1 cellular context compared by ENCODE assay signal in genomic region chr6:141107562-141108160, GRCh38.
TF ChIP-seq lines count a peak whose summit lies in the region.

No MANE protein-coding gene starts in this region.

TF ChIP-seq in GM12878, 131 proteins besides CTCF, POLR2A, EP300 and RAD21 (continued from another document):
- TF ChIP-seq ASH2L (IDR thresholded peaks at IDR 0.05; ENCODE audit: borderline replicate concordance, low read depth) = no peak
- no peak for TF ChIP-seq ESRRA (IDR thresholded peaks at IDR 0.05; ENCODE audit: low read length)
- no peak for TF ChIP-seq NFYA (IDR thresholded peaks at IDR 0.05; ENCODE audit: borderline replicate concordance, low read depth, low read length)
- no peak for TF ChIP-seq FOXK2 (IDR thresholded peaks at IDR 0.05)
- no peak for TF ChIP-seq MEF2A (IDR thresholded peaks at IDR 0.05; ENCODE audit: insufficient read depth, low read depth, low read length)
- TF ChIP-seq ZNF622 (IDR thresholded peaks at IDR 0.05) = no peak
